ENCODE assay signal across 8 cellular contexts in genomic region chr6:170271771-170272314, GRCh38. TPM values are rescaled to one million over a fixed set of nuclear protein-coding genes. Genes with fewer than 3 reads are reported as not detected.
A peak's percentile ranks its signal among the peaks of the same experiment; 100 is the strongest.
DNase-seq lines count a peak whose midpoint lies in the region; ATAC-seq lines count a peak whose summit lies in the region.

No MANE protein-coding gene starts in this region.

- peak; percentile 30 to 84 (median 59) for DNase-seq in T-helper 2 cell
- DNase-seq in central memory CD8-positive, alpha-beta T cell (ENCODE audit: low spot score in 2 of 2): peak; percentile 51 to 82
- peak; percentile 50 to 62 (median 53) for DNase-seq in stimulated activated CD4-positive, alpha-beta T cell treated with anti-CD3 and anti-CD28 coated beads, TNF-alpha, amount 100 ng/mL, for 48 hours (ENCODE audit: low read depth in 3 of 3)
- DNase-seq in NCI-H345 treated with DMSO at 0.1 percent for 48 hours (lab: John Stamatoyannopoulos, UW; ENCODE audit: unreplicated experiment): no peak
- no peak for DNase-seq in SK-N-DZ (ENCODE audit: low spot score)
- no peak for DNase-seq in cerebellar cortex (ENCODE audit: low spot score)

- peaks cover 7% of the 10 kb centered on the region for H3K36me3 Mint-ChIP-seq in central memory CD8-positive, alpha-beta T cell (ENCODE audit: insufficient read depth)

- no peaks in the 10 kb centered on the region for H3K9me3 Mint-ChIP-seq in central memory CD8-positive, alpha-beta T cell

- ATAC-seq in GM18517 (IDR thresholded peaks at IDR 0.05; ENCODE audit: unreplicated experiment) (peak; percentile 97), HG02885 (IDR thresholded peaks at IDR 0.05; ENCODE audit: poor library complexity, unreplicated experiment) (peak; percentile 96)
- peak; percentile 96 for ATAC-seq in central memory CD8-positive, alpha-beta T cell (replicated peaks; ENCODE audit: extremely low read depth, poor library complexity, severe bottlenecking)

- peak overlapping the region; percentile 92 for H3K27ac Mint-ChIP-seq in central memory CD8-positive, alpha-beta T cell (ENCODE audit: low read depth)

- peaks cover 30% of the 10 kb centered on the region for H3K27me3 Mint-ChIP-seq in central memory CD8-positive, alpha-beta T cell

- peak overlapping the region; percentile 85 for H3K4me3 Mint-ChIP-seq in central memory CD8-positive, alpha-beta T cell

- peaks cover 21% of the 10 kb centered on the region for H3K4me1 Mint-ChIP-seq in central memory CD8-positive, alpha-beta T cell

RNA-seq across cellular contexts. Expression of gene DLL1, which starts 19.0 kb away (rescaled TPM):
- polyA plus RNA-seq in SK-N-DZ (2014; cell fraction: cytosol; rRNA removed): 2.6 and 3.0 TPM in 2 replicates
- polyA plus RNA-seq in SK-N-DZ (2014; cell fraction: nucleus; rRNA removed): 7.3 and 9.7 TPM in 2 replicates

RNA-seq across cellular contexts. Expression of gene FAM120B, which starts 34.7 kb away (rescaled TPM):
- 7.8 and 9.1 TPM in 2 replicates for polyA plus RNA-seq in SK-N-DZ (2014; cell fraction: cytosol; rRNA removed)
- polyA plus RNA-seq in SK-N-DZ (2014; cell fraction: nucleus; rRNA removed): 13.9 and 18.7 TPM in 2 replicates

Comparison
In these comparisons a context has a peak if more than half of its experiments do, and no peak if none do; other contexts are left out.
1. DNase-seq: peak in T-helper 2 cell (5 of 5), central memory CD8-positive, alpha-beta T cell (2 of 2) and stimulated activated CD4-positive, alpha-beta T cell treated with anti-CD3 and anti-CD28 coated beads, TNF-alpha, amount 100 ng/mL, for 48 hours (3 of 3); none in NCI-H345 treated with DMSO at 0.1 percent for 48 hours (single experiment), SK-N-DZ (single experiment) and cerebellar cortex (single experiment).
2. Peak in every context shown above with its lines, with median percentiles within 50 percentile points of each other: ATAC-seq.